In the genomic region with DNA sequence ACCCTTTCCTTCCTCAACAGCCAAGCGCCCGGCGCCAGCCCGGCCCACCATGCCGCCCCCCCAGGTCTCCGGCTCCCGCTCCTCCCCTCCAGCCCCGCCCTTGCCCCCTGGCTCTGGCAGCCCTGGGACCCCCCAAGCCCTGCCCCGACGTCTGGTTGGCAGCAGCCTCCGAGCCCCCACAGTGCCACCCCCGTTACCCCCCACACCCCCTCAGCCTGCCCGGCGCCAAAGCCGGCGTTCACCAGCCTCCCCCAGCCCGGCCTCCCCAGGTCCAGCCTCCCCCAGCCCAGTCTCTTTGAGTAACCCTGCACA, we compare ENCODE assay signal across 19 cellular contexts. TPM values are rescaled to one million over a fixed set of nuclear protein-coding genes. Genes with fewer than 3 reads are reported as not detected.
A peak's percentile ranks its signal among the peaks of the same experiment; 100 is the strongest.
DNase-seq lines count a peak whose midpoint lies in the region; ATAC-seq and TF ChIP-seq lines count a peak whose summit lies in the region.
"Had no signal": no experiment of that assay in that cellular context is flagged by ENCODE, and none has a peak within 500 bp of the region (broad histone marks: within the 10 kb centered on the region; RNA-seq: fewer than 3 reads in every experiment).

No MANE protein-coding gene starts in this region.

- no peak overlapping the region for H2AFZ ChIP-seq in neural progenitor cell (replicated peaks)
- H2AFZ ChIP-seq: GM23338 had no signal

- H3K9me3 Mint-ChIP-seq in neural progenitor cell = no peaks in the 10 kb centered on the region
- H3K9me3 Mint-ChIP-seq: CD4-positive, alpha-beta memory T cell; GM23338; H9 had no signal

- TF ChIP-seq CTCF in Peyer's patch (IDR thresholded peaks at IDR 0.05) = no peak
- no peak for TF ChIP-seq CTCF in RWPE2 (IDR thresholded peaks at IDR 0.05; ENCODE audit: poor library complexity, severe bottlenecking)
- no peak for TF ChIP-seq CTCF in neural progenitor cell (IDR thresholded peaks at IDR 0.05)
- no peak for TF ChIP-seq CTCF in stomach (IDR thresholded peaks at IDR 0.05)
- TF ChIP-seq CTCF in testis (IDR thresholded peaks at IDR 0.05) = no peak

- H3K9ac ChIP-seq in mucosa of rectum (ENCODE audit: low read depth in 1 of 2, low read length in 2 of 2) (no peak overlapping the region), subcutaneous abdominal adipose tissue (ENCODE audit: low read length in 5 of 5) (no peak overlapping the region), neural progenitor cell (no peak overlapping the region)

- H3F3A ChIP-seq in neural progenitor cell (ENCODE audit: low read depth) = no peaks in the 10 kb centered on the region

- peaks cover 12% of the 10 kb centered on the region for H3K79me2 ChIP-seq in neural progenitor cell (ENCODE audit: low read depth)

- H3K36me3 Mint-ChIP-seq in neural progenitor cell = peaks cover 2% of the 10 kb centered on the region

- H3K4me1 Mint-ChIP-seq in neural progenitor cell = peaks cover 26% of the 10 kb centered on the region

- H4K20me1 ChIP-seq in neural progenitor cell (ENCODE audit: low read depth) = peaks cover 11% of the 10 kb centered on the region

- no peak overlapping the region for H3K4me3 Mint-ChIP-seq in neural progenitor cell
- H3K4me3 Mint-ChIP-seq: CD4-positive, alpha-beta memory T cell; GM23338; H9 had no signal

- peaks cover 9% of the 10 kb centered on the region for H3K27me3 Mint-ChIP-seq in neural progenitor cell (ENCODE audit: insufficient read depth, low read depth)
- H3K27me3 Mint-ChIP-seq: CD4-positive, alpha-beta memory T cell had no signal

- DNase-seq in Peyer's patch = no peak
- peak; percentile 54 for DNase-seq in RWPE2 (ENCODE audit: low spot score)
- DNase-seq in neural progenitor cell (ENCODE audit: low spot score) = no peak
- DNase-seq in stomach = no peak
- DNase-seq in testis = no peak
- no peak for DNase-seq in NCI-H1092 (lab: John Stamatoyannopoulos, UW)
- DNase-seq: C1 segment of cervical spinal cord, Calu3, COR-L47, DMS53, DMS79 treated with DMSO at 0.1 percent for 48 hours, GF-D8, H9 had no signal

- no peaks in the 10 kb centered on the region for H3K27me3 ChIP-seq in Peyer's patch
- no peaks in the 10 kb centered on the region for H3K27me3 ChIP-seq in RWPE2 (ENCODE audit: insufficient read depth, poor library complexity, severe bottlenecking)
- no peaks in the 10 kb centered on the region for H3K27me3 ChIP-seq in mucosa of rectum (ENCODE audit: control insufficient read depth in 2 of 2, insufficient read depth in 2 of 2, low read length in 2 of 2)
- no peaks in the 10 kb centered on the region for H3K27me3 ChIP-seq in subcutaneous abdominal adipose tissue (ENCODE audit: control insufficient read depth in 5 of 5, insufficient read depth in 4 of 5, low read length in 5 of 5)
- H3K27me3 ChIP-seq in neural progenitor cell = no peaks in the 10 kb centered on the region
- H3K27me3 ChIP-seq in stomach = no peaks in the 10 kb centered on the region
- H3K27me3 ChIP-seq in testis = no peaks in the 10 kb centered on the region

- no peak overlapping the region for H3K4me3 ChIP-seq in Peyer's patch
- no peak overlapping the region for H3K4me3 ChIP-seq in RWPE2 (ENCODE audit: severe bottlenecking)
- H3K4me3 ChIP-seq in mucosa of rectum (ENCODE audit: low read length in 2 of 2) = no peak overlapping the region
- H3K4me3 ChIP-seq in subcutaneous abdominal adipose tissue (ENCODE audit: low read depth in 1 of 5, low read length in 5 of 5) = no peak overlapping the region
- H3K4me3 ChIP-seq in neural progenitor cell = no peak overlapping the region
- no peak overlapping the region for H3K4me3 ChIP-seq in stomach
- no peak overlapping the region for H3K4me3 ChIP-seq in testis
- H3K4me3 ChIP-seq: GM23338 had no signal

- H3K27ac Mint-ChIP-seq in neural progenitor cell = no peak overlapping the region
- H3K27ac Mint-ChIP-seq: GM23338 had no signal

- H3K4me2 ChIP-seq in neural progenitor cell = no peak overlapping the region
- H3K4me2 ChIP-seq: GM23338 had no signal

- no peak for ATAC-seq in RWPE2 (ENCODE audit: low read depth)
- ATAC-seq: GM23338, HCT116 had no signal

- H3K9me3 ChIP-seq in Peyer's patch = no peaks in the 10 kb centered on the region
- H3K9me3 ChIP-seq in RWPE2 (ENCODE audit: severe bottlenecking) = no peaks in the 10 kb centered on the region
- no peaks in the 10 kb centered on the region for H3K9me3 ChIP-seq in mucosa of rectum (ENCODE audit: control insufficient read depth in 2 of 2, low read length in 2 of 2)
- H3K9me3 ChIP-seq in subcutaneous abdominal adipose tissue (ENCODE audit: control insufficient read depth in 5 of 5, low read length in 5 of 5) = no peaks in the 10 kb centered on the region
- H3K9me3 ChIP-seq in neural progenitor cell (ENCODE audit: low read depth) = no peaks in the 10 kb centered on the region
- no peaks in the 10 kb centered on the region for H3K9me3 ChIP-seq in stomach
- H3K9me3 ChIP-seq in testis = no peaks in the 10 kb centered on the region

- H3K36me3 ChIP-seq in Peyer's patch (peaks cover 0 to 40% (median 0%) of the 10 kb centered on the region in 3 donors), RWPE2 (ENCODE audit: low read depth) (peaks cover 30% of the 10 kb centered on the region), mucosa of rectum (ENCODE audit: control insufficient read depth in 2 of 2, insufficient read depth in 2 of 2, low read length in 2 of 2) (peaks cover 22 to 28% of the 10 kb centered on the region in 2 donors), subcutaneous abdominal adipose tissue (ENCODE audit: control insufficient read depth in 5 of 5, insufficient read depth in 5 of 5, low read length in 5 of 5) (peaks cover 0 to 26% (median 4%) of the 10 kb centered on the region in 5 donors), neural progenitor cell (no peaks in the 10 kb centered on the region), stomach (peaks cover 6 to 44% (median 39%) of the 10 kb centered on the region in 4 donors), testis (ENCODE audit: low read depth, missing control alignments) (no peaks in the 10 kb centered on the region)

- no peak for TF ChIP-seq EP300 in stomach (IDR thresholded peaks at IDR 0.05)

- intact Hi-C loops in stomach (cut with DNase I; ENCODE audit: low total_unique reads) (no loop called here), testis (cut with DNase I; ENCODE audit: low total_unique reads) (no loop called here)

- H3K27ac ChIP-seq in Peyer's patch (peak overlapping the region in 3 of 4 donors; percentile 78 to 94 (median 92)), RWPE2 (ENCODE audit: poor library complexity, severe bottlenecking) (no peak overlapping the region), mucosa of rectum (ENCODE audit: low read depth in 2 of 2, low read length in 2 of 2) (peak overlapping the region; percentile 88), subcutaneous abdominal adipose tissue (ENCODE audit: low read depth, low read length) (peak overlapping the region; percentile 18), neural progenitor cell (no peak overlapping the region), stomach (no peak overlapping the region), testis (no peak overlapping the region)

- WGBS in stomach, 5 donors = 82 to 97% (median 91%) methylated on average over 5 to 17 of the region's 17 CpGs
- 81 to 85% methylated on average over 14 to 17 of the region's 17 CpGs for WGBS in testis, 2 donors

- peaks cover 0 to 39% (median 9%) of the 10 kb centered on the region in 4 donors for H3K4me1 ChIP-seq in Peyer's patch
- peaks cover 3% of the 10 kb centered on the region for H3K4me1 ChIP-seq in RWPE2 (ENCODE audit: insufficient read depth, poor library complexity, severe bottlenecking)
- H3K4me1 ChIP-seq in mucosa of rectum (ENCODE audit: control insufficient read depth in 2 of 2, insufficient read depth in 2 of 2, low read length in 2 of 2) = peaks cover 21 to 33% of the 10 kb centered on the region in 2 donors
- peaks cover 4 to 35% (median 20%) of the 10 kb centered on the region in 5 donors for H3K4me1 ChIP-seq in subcutaneous abdominal adipose tissue (ENCODE audit: control insufficient read depth in 5 of 5, insufficient read depth in 5 of 5, low read length in 5 of 5)
- H3K4me1 ChIP-seq in neural progenitor cell = peaks cover 10% of the 10 kb centered on the region
- peaks cover 17 to 19% (median 19%) of the 10 kb centered on the region in 4 donors for H3K4me1 ChIP-seq in stomach
- peaks cover 10% of the 10 kb centered on the region for H3K4me1 ChIP-seq in testis

- no peak for TF ChIP-seq POLR2A in Peyer's patch (IDR thresholded peaks at IDR 0.05)
- TF ChIP-seq POLR2A in stomach (IDR thresholded peaks at IDR 0.05) = no peak
- no peak for TF ChIP-seq POLR2A in testis (IDR thresholded peaks at IDR 0.05)

RNA-seq across cellular contexts. Expression of a gene that starts 3.3 kb away (rescaled TPM):
- total RNA-seq in Peyer's patch (100 to 1,000 TPM in 3 of 4 donors, 10 to 100 TPM in 1; 19.0 to 146 (median 111) TPM), neural progenitor cell (ENCODE audit: low replicate concordance) (25.1 and 57.0 TPM in 2 replicates), stomach (10 to 100 TPM in 1 of 5 donors, 1 to 10 TPM in 4; 2.9 to 72.1 (median 5.4) TPM), testis (100 to 1,000 TPM in 1 of 2 donors, 10 to 100 TPM in 1; 95.7 to 117 TPM)
- polyA plus RNA-seq in stomach (10 to 100 TPM in 1 of 3 donors, 1 to 10 TPM in 2; 6.4 to 11.8 (median 8.1) TPM), testis (ENCODE audit: insufficient read depth, low read depth, low replicate concordance) (51.9 TPM)

RNA-seq across cellular contexts. Expression of a gene that starts 15.7 kb away (rescaled TPM):
- 100 to 1,000 TPM in 1 of 4 donors, 10 to 100 TPM in 3; 55.0 to 135 (median 71.8) TPM for total RNA-seq in Peyer's patch
- total RNA-seq in neural progenitor cell (ENCODE audit: low replicate concordance) = 10.3 and 10.9 TPM in 2 replicates
- 100 to 1,000 TPM in 1 of 5 donors, 10 to 100 TPM in 1, 1 to 10 TPM in 2, not detected in 1; 1.6 to 135 (median 7.3) TPM for total RNA-seq in stomach
- polyA plus RNA-seq in stomach = 10 to 100 TPM in 1 of 3 donors, 1 to 10 TPM in 2; 8.7 to 12.8 (median 9.5) TPM
- total RNA-seq in testis = 10 to 100 TPM; 15.7 to 23.6 TPM
- polyA plus RNA-seq in testis (ENCODE audit: insufficient read depth, low read depth, low replicate concordance) = 11.9 TPM
- total RNA-seq: A172 had no signal

RNA-seq across cellular contexts. Expression of a gene that starts 20.2 kb away (rescaled TPM):
- total RNA-seq in Peyer's patch (100 to 1,000 TPM in 1 of 4 donors, 10 to 100 TPM in 3; 44.8 to 352 (median 73.5) TPM), neural progenitor cell (ENCODE audit: low replicate concordance) (14.9 and 42.9 TPM in 2 replicates), stomach (100 to 1,000 TPM; 235 to 490 (median 312) TPM), testis (100 to 1,000 TPM; 466 to 960 TPM)
- polyA plus RNA-seq in stomach (1,000 to 10,000 TPM in 1 of 3 donors, 100 to 1,000 TPM in 2; 596 to 1,435 (median 703) TPM), testis (ENCODE audit: insufficient read depth, low read depth, low replicate concordance) (681 TPM)

RNA-seq across cellular contexts. Expression of a gene that starts 30.9 kb away (rescaled TPM):
- total RNA-seq in Peyer's patch (100 to 1,000 TPM in 1 of 4 donors, 10 to 100 TPM in 3; 37.5 to 144 (median 57.1) TPM), neural progenitor cell (ENCODE audit: low replicate concordance) (23.7 and 28.7 TPM in 2 replicates), stomach (10 to 100 TPM in 4 of 5 donors, 1 to 10 TPM in 1; 9.3 to 64.6 (median 41.5) TPM), testis (10 to 100 TPM; 46.6 to 51.2 TPM)
- polyA plus RNA-seq in stomach (10 to 100 TPM; 26.6 to 35.4 (median 35.2) TPM), testis (ENCODE audit: insufficient read depth, low read depth, low replicate concordance) (76.2 TPM)

RNA-seq across cellular contexts. Expression of a gene that starts 41.6 kb away (rescaled TPM):
- total RNA-seq in Peyer's patch (10 to 100 TPM; 54.6 to 89.1 (median 83.6) TPM), neural progenitor cell (ENCODE audit: low replicate concordance) (25.2 and 51.0 TPM in 2 replicates), stomach (100 to 1,000 TPM in 2 of 5 donors, 10 to 100 TPM in 3; 70.0 to 355 (median 90.6) TPM), testis (10 to 100 TPM; 74.0 to 80.2 TPM)
- polyA plus RNA-seq in stomach (10 to 100 TPM; 30.6 to 87.8 (median 70.2) TPM), testis (ENCODE audit: insufficient read depth, low read depth, low replicate concordance) (52.9 TPM)

Comparison
In these comparisons a context has a peak if more than half of its experiments do, and no peak if none do; other contexts are left out.
1. H3K27ac ChIP-seq: peak in Peyer's patch (3 of 4), mucosa of rectum (2 of 2) and subcutaneous abdominal adipose tissue (single experiment); none in RWPE2 (single experiment), neural progenitor cell (single experiment), stomach (0 of 5) and testis (0 of 2).